9 cellular contexts compared by ENCODE assay signal in the genomic region with DNA sequence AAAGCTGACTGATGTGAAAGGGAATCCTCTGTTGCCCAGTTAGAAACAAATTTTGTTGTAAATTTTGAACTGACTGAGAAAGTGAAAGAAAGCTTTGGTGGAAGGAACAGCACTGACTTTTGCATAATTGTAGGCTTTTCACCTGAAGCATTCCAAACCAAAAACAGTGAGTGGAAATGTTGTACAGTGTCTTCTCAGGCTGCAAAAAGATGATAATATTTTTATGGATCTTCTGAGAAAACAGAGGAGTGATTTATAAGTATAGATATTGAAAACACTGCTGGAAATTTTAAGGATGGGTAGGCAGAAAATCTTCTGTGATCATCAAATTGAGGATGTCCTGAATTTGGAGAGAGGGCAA. TPM values are rescaled to one million over a fixed set of nuclear protein-coding genes. Genes with fewer than 3 reads are reported as not detected.
DNase-seq lines count a peak whose midpoint lies in the region; ATAC-seq, FAIRE-seq and TF ChIP-seq lines count a peak whose summit lies in the region.
"Had no signal": no experiment of that assay in that cellular context is flagged by ENCODE, and none has a peak within 500 bp of the region (broad histone marks: within the 10 kb centered on the region; RNA-seq: fewer than 3 reads in every experiment).

No MANE protein-coding gene starts in this region.

- no peak for FAIRE-seq in pancreas (lab: Jason Lieb, UNC)

- peak overlapping the region; percentile 32 for H3K4me3 ChIP-seq in endocrine pancreas (ENCODE audit: control insufficient read depth, insufficient read depth, low read length)
- H3K4me3 ChIP-seq in pancreas, result no peak overlapping the region

- no peak for TF ChIP-seq POLR2A in erythroblast (IDR thresholded peaks at IDR 0.05; ENCODE audit: low read length)

- DNase-seq in pancreas, result no peak
- no peak for DNase-seq in AG08395 (ENCODE audit: low spot score)
- no peak for DNase-seq in erythroblast (lab: John Stamatoyannopoulos, UW)

- H3K9ac ChIP-seq in endocrine pancreas (ENCODE audit: control insufficient read depth, insufficient read depth, low read length), result no peak overlapping the region

- ATAC-seq in HG03565 (IDR thresholded peaks at IDR 0.05; ENCODE audit: unreplicated experiment), result peak; percentile 10
- no peak for ATAC-seq in pancreas
- no peak for ATAC-seq in HG03139 (IDR thresholded peaks at IDR 0.05; ENCODE audit: unreplicated experiment)
- ATAC-seq in HG02610 (IDR thresholded peaks at IDR 0.05; ENCODE audit: unreplicated experiment), result no peak

- intact Hi-C loops in pancreas (cut with DNase I), result no loop called here

- H3K9me3 ChIP-seq in endocrine pancreas (ENCODE audit: control insufficient read depth, low read length), result no peaks in the 10 kb centered on the region
- H3K9me3 ChIP-seq in pancreas, result no peaks in the 10 kb centered on the region

- TF ChIP-seq CTCF in 22Rv1 (IDR thresholded peaks at IDR 0.05) (no peak), pancreas (IDR thresholded peaks at IDR 0.05) (no peak)

- H3K27ac ChIP-seq in 22Rv1 (peak overlapping the region; percentile 58), pancreas (peak overlapping the region; percentile 29 to 85 (median 56))

- H3K36me3 ChIP-seq in endocrine pancreas (ENCODE audit: control insufficient read depth, insufficient read depth, low read length) (no peaks in the 10 kb centered on the region), pancreas (no peaks in the 10 kb centered on the region)

- peaks cover 42% of the 10 kb centered on the region for H3K4me1 ChIP-seq in endocrine pancreas (ENCODE audit: control insufficient read depth, insufficient read depth, low read length)
- H3K4me1 ChIP-seq in pancreas, result peaks cover 23 to 44% (median 33%) of the 10 kb centered on the region in 3 donors

- H3K27me3 ChIP-seq in endocrine pancreas (ENCODE audit: control insufficient read depth, insufficient read depth, low read length), result no peaks in the 10 kb centered on the region
- H3K27me3 ChIP-seq in pancreas, result no peaks in the 10 kb centered on the region

RNA-seq across cellular contexts. Expression of a gene that starts 40.0 kb away (rescaled TPM):
- 10 to 100 TPM in 5 of 6 donors, 1 to 10 TPM in 1; 6.5 to 21.1 (median 13.7) TPM for total RNA-seq in pancreas
- polyA plus RNA-seq in pancreas, result 10 to 100 TPM; 10.9 to 11.3 TPM
- total RNA-seq: activated CD8-positive, alpha-beta memory T cell treated with anti-CD3 and anti-CD28 coated beads for 36 hours had no signal
